ENCODE assay signal across 1 cellular context in genomic region chr10:3829193-3830050, GRCh38.
TF ChIP-seq lines count a peak whose summit lies in the region.

No MANE protein-coding gene starts in this region.

TF ChIP-seq in K562, 482 proteins besides CTCF, POLR2A, EP300 and RAD21 (continued from another document and continues in another):
- TF ChIP-seq HBP1 (CRISPR knock-in tag; IDR thresholded peaks at IDR 0.05) = no peak
- no peak for TF ChIP-seq MAFF (IDR thresholded peaks at IDR 0.05; ENCODE audit: low read length)
- no peak for TF ChIP-seq HDAC6 (IDR thresholded peaks at IDR 0.05; ENCODE audit: low read depth, low read length)
- TF ChIP-seq, protein P1, sequence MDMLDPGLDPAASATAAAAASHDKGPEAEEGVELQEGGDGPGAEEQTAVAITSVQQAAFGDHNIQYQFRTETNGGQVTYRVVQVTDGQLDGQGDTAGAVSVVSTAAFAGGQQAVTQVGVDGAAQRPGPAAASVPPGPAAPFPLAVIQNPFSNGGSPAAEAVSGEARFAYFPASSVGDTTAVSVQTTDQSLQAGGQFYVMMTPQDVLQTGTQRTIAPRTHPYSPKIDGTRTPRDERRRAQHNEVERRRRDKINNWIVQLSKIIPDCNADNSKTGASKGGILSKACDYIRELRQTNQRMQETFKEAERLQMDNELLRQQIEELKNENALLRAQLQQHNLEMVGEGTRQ (CRISPR knock-in tag; IDR thresholded peaks at IDR 0.05) = no peak
- no peak for TF ChIP-seq MYNN (IDR thresholded peaks at IDR 0.05)
- TF ChIP-seq MYNN (CRISPR knock-in tag; IDR thresholded peaks at IDR 0.05) = no peak
- TF ChIP-seq, protein P2, sequence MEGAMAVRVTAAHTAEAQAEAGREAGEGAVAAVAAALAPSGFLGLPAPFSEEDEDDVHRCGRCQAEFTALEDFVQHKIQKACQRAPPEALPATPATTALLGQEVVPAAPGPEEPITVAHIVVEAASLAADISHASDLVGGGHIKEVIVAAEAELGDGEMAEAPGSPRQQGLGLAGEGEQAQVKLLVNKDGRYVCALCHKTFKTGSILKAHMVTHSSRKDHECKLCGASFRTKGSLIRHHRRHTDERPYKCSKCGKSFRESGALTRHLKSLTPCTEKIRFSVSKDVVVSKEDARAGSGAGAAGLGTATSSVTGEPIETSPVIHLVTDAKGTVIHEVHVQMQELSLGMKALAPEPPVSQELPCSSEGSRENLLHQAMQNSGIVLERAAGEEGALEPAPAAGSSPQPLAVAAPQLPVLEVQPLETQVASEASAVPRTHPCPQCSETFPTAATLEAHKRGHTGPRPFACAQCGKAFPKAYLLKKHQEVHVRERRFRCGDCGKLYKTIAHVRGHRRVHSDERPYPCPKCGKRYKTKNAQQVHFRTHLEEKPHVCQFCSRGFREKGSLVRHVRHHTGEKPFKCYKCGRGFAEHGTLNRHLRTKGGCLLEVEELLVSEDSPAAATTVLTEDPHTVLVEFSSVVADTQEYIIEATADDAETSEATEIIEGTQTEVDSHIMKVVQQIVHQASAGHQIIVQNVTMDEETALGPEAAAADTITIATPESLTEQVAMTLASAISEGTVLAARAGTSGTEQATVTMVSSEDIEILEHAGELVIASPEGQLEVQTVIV (CRISPR knock-in tag; IDR thresholded peaks at IDR 0.05; ENCODE audit: borderline replicate concordance) = no peak
- TF ChIP-seq ZNF175 (CRISPR knock-in tag; IDR thresholded peaks at IDR 0.05; ENCODE audit: low read depth) = no peak
- TF ChIP-seq COPS2 (conservative IDR thresholded peaks at IDR 0.05) = no peak
- TF ChIP-seq TCF7 (IDR thresholded peaks at IDR 0.05; ENCODE audit: borderline replicate concordance) = no peak
- TF ChIP-seq, protein P3, sequence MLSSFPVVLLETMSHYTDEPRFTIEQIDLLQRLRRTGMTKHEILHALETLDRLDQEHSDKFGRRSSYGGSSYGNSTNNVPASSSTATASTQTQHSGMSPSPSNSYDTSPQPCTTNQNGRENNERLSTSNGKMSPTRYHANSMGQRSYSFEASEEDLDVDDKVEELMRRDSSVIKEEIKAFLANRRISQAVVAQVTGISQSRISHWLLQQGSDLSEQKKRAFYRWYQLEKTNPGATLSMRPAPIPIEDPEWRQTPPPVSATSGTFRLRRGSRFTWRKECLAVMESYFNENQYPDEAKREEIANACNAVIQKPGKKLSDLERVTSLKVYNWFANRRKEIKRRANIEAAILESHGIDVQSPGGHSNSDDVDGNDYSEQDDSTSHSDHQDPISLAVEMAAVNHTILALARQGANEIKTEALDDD (IDR thresholded peaks at IDR 0.05) = no peak
- TF ChIP-seq SRSF9 (IDR thresholded peaks at IDR 0.05; ENCODE audit: borderline replicate concordance, low read depth, low read length) = no peak
- no peak for TF ChIP-seq RBM17 (IDR thresholded peaks at IDR 0.05; ENCODE audit: borderline replicate concordance, low read depth, low read length)
- TF ChIP-seq GTF2E2 (tag; IDR thresholded peaks at IDR 0.05) = 0 out of 2 replicates have a peak, but pooled peaks have one; percentile 58
- no peak for TF ChIP-seq ELF1 (tag; IDR thresholded peaks at IDR 0.05)
- TF ChIP-seq TBL1XR1 (IDR thresholded peaks at IDR 0.05; ENCODE audit: low read length in 2 of 2) = peak in 1 of 2 experiments; percentile 23; a peak in 1 of 4 replicates
- TF ChIP-seq CBX8 (IDR thresholded peaks at IDR 0.05; ENCODE audit: borderline replicate concordance, extremely low read depth, low read depth, low read length, poor library complexity, severe bottlenecking) = no peak
- no peak for TF ChIP-seq NFATC3 (IDR thresholded peaks at IDR 0.05)
- TF ChIP-seq TAF1 (IDR thresholded peaks at IDR 0.05; ENCODE audit: control insufficient read depth, extremely low read depth, insufficient read depth, low read length, severe bottlenecking) = no peak
- TF ChIP-seq ZNF551 (CRISPR knock-in tag; IDR thresholded peaks at IDR 0.05) = no peak
- TF ChIP-seq ILF3 (IDR thresholded peaks at IDR 0.05; ENCODE audit: borderline replicate concordance) = no peak
- TF ChIP-seq ARID1B (IDR thresholded peaks at IDR 0.05) = no peak
- TF ChIP-seq, protein P4, sequence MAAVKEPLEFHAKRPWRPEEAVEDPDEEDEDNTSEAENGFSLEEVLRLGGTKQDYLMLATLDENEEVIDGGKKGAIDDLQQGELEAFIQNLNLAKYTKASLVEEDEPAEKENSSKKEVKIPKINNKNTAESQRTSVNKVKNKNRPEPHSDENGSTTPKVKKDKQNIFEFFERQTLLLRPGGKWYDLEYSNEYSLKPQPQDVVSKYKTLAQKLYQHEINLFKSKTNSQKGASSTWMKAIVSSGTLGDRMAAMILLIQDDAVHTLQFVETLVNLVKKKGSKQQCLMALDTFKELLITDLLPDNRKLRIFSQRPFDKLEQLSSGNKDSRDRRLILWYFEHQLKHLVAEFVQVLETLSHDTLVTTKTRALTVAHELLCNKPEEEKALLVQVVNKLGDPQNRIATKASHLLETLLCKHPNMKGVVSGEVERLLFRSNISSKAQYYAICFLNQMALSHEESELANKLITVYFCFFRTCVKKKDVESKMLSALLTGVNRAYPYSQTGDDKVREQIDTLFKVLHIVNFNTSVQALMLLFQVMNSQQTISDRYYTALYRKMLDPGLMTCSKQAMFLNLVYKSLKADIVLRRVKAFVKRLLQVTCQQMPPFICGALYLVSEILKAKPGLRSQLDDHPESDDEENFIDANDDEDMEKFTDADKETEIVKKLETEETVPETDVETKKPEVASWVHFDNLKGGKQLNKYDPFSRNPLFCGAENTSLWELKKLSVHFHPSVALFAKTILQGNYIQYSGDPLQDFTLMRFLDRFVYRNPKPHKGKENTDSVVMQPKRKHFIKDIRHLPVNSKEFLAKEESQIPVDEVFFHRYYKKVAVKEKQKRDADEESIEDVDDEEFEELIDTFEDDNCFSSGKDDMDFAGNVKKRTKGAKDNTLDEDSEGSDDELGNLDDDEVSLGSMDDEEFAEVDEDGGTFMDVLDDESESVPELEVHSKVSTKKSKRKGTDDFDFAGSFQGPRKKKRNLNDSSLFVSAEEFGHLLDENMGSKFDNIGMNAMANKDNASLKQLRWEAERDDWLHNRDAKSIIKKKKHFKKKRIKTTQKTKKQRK (IDR thresholded peaks at IDR 0.05; ENCODE audit: borderline replicate concordance, low read depth, low read length) = no peak
- no peak for TF ChIP-seq KDM5B (IDR thresholded peaks at IDR 0.05; ENCODE audit: insufficient replicate concordance, low read depth, low read length)
- TF ChIP-seq EZH2 (IDR thresholded peaks at IDR 0.05; ENCODE audit: borderline replicate concordance, low read depth, low read length) = no peak
- peak; percentile 14; the same call in 1 of the 2 replicates for TF ChIP-seq ZBTB12 (CRISPR knock-in tag; IDR thresholded peaks at IDR 0.05)
- 0 out of 2 replicates have a peak, but pooled peaks have one; percentile 46 for TF ChIP-seq ZBTB9 (CRISPR knock-in tag; IDR thresholded peaks at IDR 0.05)
- TF ChIP-seq GATAD2B (IDR thresholded peaks at IDR 0.05; ENCODE audit: borderline replicate concordance) = no peak
- TF ChIP-seq, protein P5, sequence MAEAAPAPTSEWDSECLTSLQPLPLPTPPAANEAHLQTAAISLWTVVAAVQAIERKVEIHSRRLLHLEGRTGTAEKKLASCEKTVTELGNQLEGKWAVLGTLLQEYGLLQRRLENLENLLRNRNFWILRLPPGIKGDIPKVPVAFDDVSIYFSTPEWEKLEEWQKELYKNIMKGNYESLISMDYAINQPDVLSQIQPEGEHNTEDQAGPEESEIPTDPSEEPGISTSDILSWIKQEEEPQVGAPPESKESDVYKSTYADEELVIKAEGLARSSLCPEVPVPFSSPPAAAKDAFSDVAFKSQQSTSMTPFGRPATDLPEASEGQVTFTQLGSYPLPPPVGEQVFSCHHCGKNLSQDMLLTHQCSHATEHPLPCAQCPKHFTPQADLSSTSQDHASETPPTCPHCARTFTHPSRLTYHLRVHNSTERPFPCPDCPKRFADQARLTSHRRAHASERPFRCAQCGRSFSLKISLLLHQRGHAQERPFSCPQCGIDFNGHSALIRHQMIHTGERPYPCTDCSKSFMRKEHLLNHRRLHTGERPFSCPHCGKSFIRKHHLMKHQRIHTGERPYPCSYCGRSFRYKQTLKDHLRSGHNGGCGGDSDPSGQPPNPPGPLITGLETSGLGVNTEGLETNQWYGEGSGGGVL (CRISPR knock-in tag; IDR thresholded peaks at IDR 0.05) = no peak
- TF ChIP-seq ZNF717 (CRISPR knock-in tag; IDR thresholded peaks at IDR 0.05) = no peak
- no peak for TF ChIP-seq MLLT1 (IDR thresholded peaks at IDR 0.05)
- no peak for TF ChIP-seq BRD9 (IDR thresholded peaks at IDR 0.05; ENCODE audit: low read depth, partially characterized antibody)
- TF ChIP-seq ZNF785 (CRISPR knock-in tag; IDR thresholded peaks at IDR 0.05) = no peak
- no peak for TF ChIP-seq RUNX1 (IDR thresholded peaks at IDR 0.05; ENCODE audit: low read depth)
- no peak for TF ChIP-seq ZNF77 (CRISPR knock-in tag; IDR thresholded peaks at IDR 0.05)
- TF ChIP-seq L3MBTL2 (IDR thresholded peaks at IDR 0.05) = no peak
- TF ChIP-seq NFRKB (IDR thresholded peaks at IDR 0.05; ENCODE audit: low read depth) = no peak; the same call in 1 of the 2 replicates
- TF ChIP-seq SMARCA5 (IDR thresholded peaks at IDR 0.05) = no peak
- TF ChIP-seq DDX20 (tag; IDR thresholded peaks at IDR 0.05; ENCODE audit: low read depth) = no peak
- no peak for TF ChIP-seq MAFK (IDR thresholded peaks at IDR 0.05; ENCODE audit: low read length)
- TF ChIP-seq HDAC8 (tag; IDR thresholded peaks at IDR 0.05) = no peak
- no peak for TF ChIP-seq ESRRA (IDR thresholded peaks at IDR 0.05; ENCODE audit: borderline replicate concordance, low read depth)
- TF ChIP-seq ZNF707 (CRISPR knock-in tag; conservative IDR thresholded peaks at IDR 0.05) = no peak
- TF ChIP-seq ELF2 (CRISPR knock-in tag; IDR thresholded peaks at IDR 0.05) = no peak
- TF ChIP-seq SRSF7 (optimal IDR thresholded peaks at IDR 0.05; ENCODE audit: low read depth, low read length) = no peak
- TF ChIP-seq, protein P6, sequence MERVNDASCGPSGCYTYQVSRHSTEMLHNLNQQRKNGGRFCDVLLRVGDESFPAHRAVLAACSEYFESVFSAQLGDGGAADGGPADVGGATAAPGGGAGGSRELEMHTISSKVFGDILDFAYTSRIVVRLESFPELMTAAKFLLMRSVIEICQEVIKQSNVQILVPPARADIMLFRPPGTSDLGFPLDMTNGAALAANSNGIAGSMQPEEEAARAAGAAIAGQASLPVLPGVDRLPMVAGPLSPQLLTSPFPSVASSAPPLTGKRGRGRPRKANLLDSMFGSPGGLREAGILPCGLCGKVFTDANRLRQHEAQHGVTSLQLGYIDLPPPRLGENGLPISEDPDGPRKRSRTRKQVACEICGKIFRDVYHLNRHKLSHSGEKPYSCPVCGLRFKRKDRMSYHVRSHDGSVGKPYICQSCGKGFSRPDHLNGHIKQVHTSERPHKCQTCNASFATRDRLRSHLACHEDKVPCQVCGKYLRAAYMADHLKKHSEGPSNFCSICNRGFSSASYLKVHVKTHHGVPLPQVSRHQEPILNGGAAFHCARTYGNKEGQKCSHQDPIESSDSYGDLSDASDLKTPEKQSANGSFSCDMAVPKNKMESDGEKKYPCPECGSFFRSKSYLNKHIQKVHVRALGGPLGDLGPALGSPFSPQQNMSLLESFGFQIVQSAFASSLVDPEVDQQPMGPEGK (CRISPR knock-in tag; IDR thresholded peaks at IDR 0.05; ENCODE audit: borderline replicate concordance) = no peak
- TF ChIP-seq CBFB (CRISPR knock-in tag; IDR thresholded peaks at IDR 0.05) = no peak
- TF ChIP-seq ZNF277 (CRISPR knock-in tag; IDR thresholded peaks at IDR 0.05; ENCODE audit: borderline replicate concordance) = no peak
- TF ChIP-seq NCOA1 (IDR thresholded peaks at IDR 0.05; ENCODE audit: low read depth) = no peak
- TF ChIP-seq BRF1 (IDR thresholded peaks at IDR 0.05; ENCODE audit: borderline replicate concordance, extremely low read depth, insufficient read length) = no peak
